ENCODE assay signal across 22 cellular contexts in genomic region chr3:87993566-87993965, GRCh38.
DNase-seq lines count a peak whose midpoint lies in the region; ATAC-seq, FAIRE-seq and TF ChIP-seq lines count a peak whose summit lies in the region.
"Had no signal": no experiment of that assay in that cellular context is flagged by ENCODE, and none has a peak within 500 bp of the region (broad histone marks: within the 10 kb centered on the region; RNA-seq: fewer than 3 reads in every experiment).

No MANE protein-coding gene starts in this region.

- H3K27me3 ChIP-seq in HepG2 (ENCODE audit: control insufficient read depth in 1 of 2, insufficient read depth in 2 of 2, low read length in 2 of 2) (no peaks in the 10 kb centered on the region), right lobe of liver (no peaks in the 10 kb centered on the region), K562 (ENCODE audit: control insufficient read depth in 2 of 2, insufficient read depth in 2 of 2, low read length in 2 of 2) (no peaks in the 10 kb centered on the region), vagina (no peaks in the 10 kb centered on the region)
- H3K27me3 ChIP-seq: BLaER1 had no signal

- POLR2A ChIA-PET in HepG2 (lab: Yijun Ruan, JAX): no interaction called here
- POLR2A ChIA-PET in K562 (lab: Yijun Ruan, JAX): no interaction called here

- H3K27ac Mint-ChIP-seq in nephron progenitor cell: peak overlapping the region; percentile 12
- H3K27ac Mint-ChIP-seq: CD4-positive, alpha-beta memory T cell; CD4-positive, CD25-positive, alpha-beta regulatory T cell had no signal

- H3K4me1 ChIP-seq in HepG2 (ENCODE audit: insufficient read depth, low read length) (no peaks in the 10 kb centered on the region), right lobe of liver (peaks cover 0 to 1% (median 0%) of the 10 kb centered on the region in 4 donors), K562 (replicated peaks in 1 of 2; ENCODE audit: control insufficient read depth in 2 of 2, insufficient read depth in 2 of 2, low read length in 2 of 2) (no peaks in the 10 kb centered on the region), vagina (no peaks in the 10 kb centered on the region)
- H3K4me1 ChIP-seq: BE2C, Caco-2 had no signal

- H3K4me3 ChIP-seq in HepG2 (replicated peaks in 1 of 3; ENCODE audit: insufficient read depth in 1 of 3, low read depth in 2 of 3, low read length in 3 of 3) (no peak overlapping the region), right lobe of liver (no peak overlapping the region), K562 (no peak overlapping the region), vagina (no peak overlapping the region)
- H3K4me3 ChIP-seq: BLaER1 had no signal

- FAIRE-seq in HepG2 (lab: Jason Lieb, UNC) (no peak), K562 (lab: Jason Lieb, UNC) (no peak)
- FAIRE-seq: D721Med, G401.6, GM12891, GM19239 had no signal

- H3K36me3 ChIP-seq in HepG2 (replicated peaks in 1 of 2; ENCODE audit: control insufficient read depth in 1 of 2, insufficient read depth in 2 of 2, low read length in 2 of 2) (no peaks in the 10 kb centered on the region), right lobe of liver (no peaks in the 10 kb centered on the region), K562 (ENCODE audit: control insufficient read depth, insufficient read depth, low read length) (peaks cover 6% of the 10 kb centered on the region; the same call in 1 of the 3 replicates), vagina (no peaks in the 10 kb centered on the region)
- H3K36me3 ChIP-seq: BE2C, BLaER1 had no signal

- H3K9me3 ChIP-seq in HepG2 (ENCODE audit: low read length) (no peaks in the 10 kb centered on the region), right lobe of liver (no peaks in the 10 kb centered on the region), K562 (replicated peaks; ENCODE audit: control insufficient read depth, insufficient read depth, low read depth, low read length) (no peaks in the 10 kb centered on the region), vagina (no peaks in the 10 kb centered on the region)
- H3K9me3 ChIP-seq: BE2C, BLaER1, Caco-2 had no signal

- peaks cover 5% of the 10 kb centered on the region for H3K4me1 Mint-ChIP-seq in nephron progenitor cell

- TF ChIP-seq EP300 in HepG2 (IDR thresholded peaks at IDR 0.05; ENCODE audit: low read depth in 2 of 2, low read length in 2 of 2): no peak
- no peak for TF ChIP-seq EP300 in HepG2 (CRISPR knock-in tag; IDR thresholded peaks at IDR 0.05; ENCODE audit: borderline replicate concordance)
- no peak for TF ChIP-seq EP300 in K562 (IDR thresholded peaks at IDR 0.05; ENCODE audit: low read length)

- no peak for TF ChIP-seq CTCF in HepG2 (CRISPR knock-in tag; IDR thresholded peaks at IDR 0.05)
- no peak for TF ChIP-seq CTCF in right lobe of liver (IDR thresholded peaks at IDR 0.05)
- TF ChIP-seq CTCF in K562 (IDR thresholded peaks at IDR 0.05 in 2 of 3, conservative IDR thresholded peaks at IDR 0.05 in 1 of 3; ENCODE audit: insufficient read depth in 2 of 3, low read depth in 1 of 3, low read length in 3 of 3): no peak
- no peak for TF ChIP-seq CTCF in nephron progenitor cell (IDR thresholded peaks at IDR 0.05)
- no peak for TF ChIP-seq CTCF in vagina (IDR thresholded peaks at IDR 0.05)

- H3K79me2 ChIP-seq in HepG2 (ENCODE audit: insufficient read depth, low read length) (no peaks in the 10 kb centered on the region), K562 (ENCODE audit: control insufficient read depth, insufficient read depth, low read length) (no peaks in the 10 kb centered on the region)

- H3K4me2 ChIP-seq in HepG2 (ENCODE audit: low read depth, low read length) (no peak overlapping the region), K562 (ENCODE audit: insufficient read depth, low read length) (no peak overlapping the region)
- H3K4me2 ChIP-seq: BLaER1 had no signal

- DNase-seq in HepG2 (ENCODE audit: low spot score) (no peak), right lobe of liver (no peak), K562 (ENCODE audit: extremely low read depth in 1 of 4, low spot score in 3 of 4) (no peak), nephron progenitor cell (no peak), vagina (ENCODE audit: extremely low spot score in 2 of 2) (no peak)
- no peak for DNase-seq in activated T-cell treated with anti-CD3 and anti-CD28 coated beads, Interleukin-2, amount 50 U/mL, for 48 hours
- DNase-seq: ACHN; BE2C; C1 segment of cervical spinal cord; Caco-2; Calu3; CD4-positive, alpha-beta memory T cell; CD4-positive, CD25-positive, alpha-beta regulatory T cell; DMS79 treated with DMSO at 0.1 percent for 48 hours; GF-D8 had no signal

- no peak overlapping the region for H2AFZ ChIP-seq in HepG2 (ENCODE audit: low read length)
- H2AFZ ChIP-seq in K562 (ENCODE audit: low read depth, low read length): no peak overlapping the region

- intact Hi-C loops in HepG2 (cut with micrococcal nuclease; ENCODE audit: unreplicated experiment): no loop called here
- intact Hi-C loops in right lobe of liver (cut with DNase I): no loop called here
- intact Hi-C loops in K562 (cut with micrococcal nuclease): no loop called here
- intact Hi-C loops in vagina (cut with DNase I): no loop called here

- no peak for ATAC-seq in HepG2
- no peak for ATAC-seq in right lobe of liver
- no peak for ATAC-seq in K562

- H3K9ac ChIP-seq in HepG2 (ENCODE audit: insufficient read depth, low read depth, low read length) (no peak overlapping the region), K562 (ENCODE audit: insufficient read depth in 1 of 2, low read depth in 2 of 2, low read length in 2 of 2) (no peak overlapping the region)
- H3K9ac ChIP-seq: BLaER1 had no signal

- no peaks in the 10 kb centered on the region for H3K36me3 Mint-ChIP-seq in nephron progenitor cell (ENCODE audit: low read depth)
- H3K36me3 Mint-ChIP-seq: CD14-positive monocyte; CD4-positive, alpha-beta memory T cell; CD4-positive, CD25-positive, alpha-beta regulatory T cell had no signal

- in situ Hi-C loops in HepG2 (cut with HindIII; ENCODE audit: extremely low pct_ligation_motif_present, low pct_unique_long_range_greater_than_20kb): no loop called here
- in situ Hi-C loops in K562 (cut with MboI): no loop called here

- TF ChIP-seq RAD21 in HepG2 (CRISPR knock-in tag; IDR thresholded peaks at IDR 0.05) (no peak), K562 (CRISPR knock-in tag; conservative IDR thresholded peaks at IDR 0.05 in 1 of 2, IDR thresholded peaks at IDR 0.05 in 1 of 2) (no peak)

- CTCF ChIA-PET in HepG2 (lab: Yijun Ruan, JAX; ENCODE audit: low intra/inter-chr PET ratio, low total read pairs): no interaction called here
- CTCF ChIA-PET in K562 (lab: Yijun Ruan, JAX; ENCODE audit: low intra/inter-chr PET ratio): no interaction called here

- no peak overlapping the region for H3K27ac ChIP-seq in HepG2 (ENCODE audit: extremely low read length, insufficient read depth, low read length)
- no peak overlapping the region for H3K27ac ChIP-seq in right lobe of liver
- H3K27ac ChIP-seq in K562 (ENCODE audit: extremely low read depth, low read depth, low read length): no peak overlapping the region
- H3K27ac ChIP-seq in vagina: no peak overlapping the region
- H3K27ac ChIP-seq: 22Rv1, BLaER1 had no signal

- H4K20me1 ChIP-seq in HepG2 (ENCODE audit: insufficient read depth, low read length): no peaks in the 10 kb centered on the region
- no peaks in the 10 kb centered on the region for H4K20me1 ChIP-seq in K562 (replicated peaks; ENCODE audit: control insufficient read depth, insufficient read depth, low read length)
- H4K20me1 ChIP-seq: BLaER1 had no signal

- no peaks in the 10 kb centered on the region for H3K9me3 Mint-ChIP-seq in nephron progenitor cell
- H3K9me3 Mint-ChIP-seq: CD14-positive monocyte; CD4-positive, alpha-beta memory T cell; CD4-positive, CD25-positive, alpha-beta regulatory T cell had no signal

- H3K9me1 ChIP-seq in K562 (ENCODE audit: control insufficient read depth, insufficient read depth, low read length): no peaks in the 10 kb centered on the region

- BruUV-seq in HepG2 (replicated peaks; lab: Mats Ljungman, UMichigan) (no TSS peak), K562 (replicated peaks; lab: Mats Ljungman, UMichigan) (no TSS peak)

- H3K4me3 Mint-ChIP-seq in nephron progenitor cell: no peak overlapping the region
- H3K4me3 Mint-ChIP-seq: CD14-positive monocyte; CD4-positive, alpha-beta memory T cell; CD4-positive, CD25-positive, alpha-beta regulatory T cell had no signal

- no peak for TF ChIP-seq POLR2A in HepG2 (IDR thresholded peaks at IDR 0.05; ENCODE audit: insufficient read depth in 1 of 2, low read depth in 2 of 2, low read length in 2 of 2)
- no peak for TF ChIP-seq POLR2A in right lobe of liver (IDR thresholded peaks at IDR 0.05)
- no peak for TF ChIP-seq POLR2A in K562 (conservative IDR thresholded peaks at IDR 0.05)
- TF ChIP-seq POLR2A in vagina (IDR thresholded peaks at IDR 0.05): no peak

- peaks cover 2% of the 10 kb centered on the region for H3K27me3 Mint-ChIP-seq in nephron progenitor cell (ENCODE audit: low read depth, poor library complexity)

- 18% methylated on average over 4 of the region's 4 CpGs for WGBS in HepG2 (ENCODE audit: low lambda C conversion rate)
- WGBS in right lobe of liver (ENCODE audit: insufficient coverage, low coverage, low lambda C conversion rate, missing lambda C conversion rate): 73% methylated on average over 4 of the region's 4 CpGs
- WGBS in K562 (ENCODE audit: insufficient coverage, low coverage, missing lambda C conversion rate): 76% methylated on average over 2 of the region's 4 CpGs

TF ChIP-seq in HepG2, 621 proteins besides CTCF, POLR2A, EP300 and RAD21 (continues in another document):
- TF ChIP-seq MAFK (conservative IDR thresholded peaks at IDR 0.05 in 1 of 2, IDR thresholded peaks at IDR 0.05 in 1 of 2; ENCODE audit: low read length in 2 of 2) (peak; percentile 45 to 71; a peak in 3 of 4 replicates), MAFF (IDR thresholded peaks at IDR 0.05; ENCODE audit: low read depth, low read length) (peak; percentile 68; the same call in 1 of the 2 replicates)

TF ChIP-seq in K562, 482 proteins besides CTCF, POLR2A, EP300 and RAD21:
- TF ChIP-seq ZNF316 (IDR thresholded peaks at IDR 0.05): peak; percentile 17; the same call in 1 of the 2 replicates
- no peak for TF ChIP-seq BRCA1 (IDR thresholded peaks at IDR 0.05)
- TF ChIP-seq BRCA1 (CRISPR knock-in tag; IDR thresholded peaks at IDR 0.05): no peak
- 0 out of 2 replicates have a peak, but pooled peaks have one; percentile 5 for TF ChIP-seq C11orf30 (IDR thresholded peaks at IDR 0.05; ENCODE audit: low read depth)
TF ChIP-seq in K562: peak in this region for 2.

Comparison
In these comparisons a context has a peak if more than half of its experiments do, and no peak if none do; other contexts are left out.
1. Of the 241 proteins assayed by ChIP-seq in both HepG2 and K562: peak only in HepG2: MAFF and MAFK; only in K562: none; in both: none; in neither: 239.